24 cellular contexts compared by ENCODE assay signal in the genomic region with DNA sequence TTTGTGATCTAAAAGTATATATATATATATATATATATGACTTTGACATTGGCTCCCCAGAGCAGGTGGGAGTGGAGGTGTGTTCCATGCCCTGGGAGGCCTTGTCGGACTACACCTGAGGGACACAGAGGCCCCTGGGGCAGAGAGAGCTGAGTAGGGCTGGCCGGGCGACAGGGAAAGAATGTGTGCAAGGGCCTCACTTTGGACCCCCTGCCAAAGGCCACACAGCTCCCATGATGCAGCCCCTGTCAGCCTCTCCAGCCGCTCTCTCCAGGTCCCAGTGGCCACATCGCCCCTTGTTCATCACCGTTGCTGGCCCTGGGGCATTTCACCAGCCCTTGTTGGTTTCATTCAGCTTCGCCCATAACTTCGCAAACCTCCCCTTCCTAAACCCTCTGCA.
"Had no signal": no experiment of that assay in that cellular context is flagged by ENCODE, and none has a peak within 500 bp of the region (broad histone marks: within the 10 kb centered on the region; RNA-seq: fewer than 3 reads in every experiment).

No MANE protein-coding gene starts in this region.

- H2AFZ ChIP-seq: parathyroid adenoma had no signal

- DNase-seq: effector CD4-positive, alpha-beta T cell; foreskin fibroblast; gastrocnemius medialis; left cardiac atrium; left lung; mesenchymal stem cell; midbrain; naive thymus-derived CD4-positive, alpha-beta T cell; right lobe of liver; stimulated activated CD4-positive, alpha-beta T cell treated with anti-CD3 and anti-CD28 coated beads, Interleukin-12 subunit alpha, Interleukin-12 subunit beta, amount 100 ng/mL, for 4 hours; stimulated activated CD4-positive, alpha-beta T cell treated with anti-CD3 and anti-CD28 coated beads, Interleukin-1b, Interleukin-23, amount 100 ng/mL, for 48 hours; stimulated activated CD4-positive, alpha-beta T cell treated with anti-CD3 and anti-CD28 coated beads, Interleukin-4, amount 100 ng/mL, for 1 hour; stimulated activated CD8-positive, alpha-beta memory T cell treated with anti-CD3 and anti-CD28 coated beads, Interleukin-4, amount 100 ng/mL, for 48 hours; stimulated activated naive CD4-positive, alpha-beta T cell; stimulated activated naive CD8-positive, alpha-beta T cell treated with anti-CD3 and anti-CD28 coated beads, Interleukin-15, amount 100 ng/mL, for 72 hours; thyroid gland had no signal

- H3K4me3 ChIP-seq: dorsolateral prefrontal cortex, gastrocnemius medialis, left lung, right lobe of liver, smooth muscle cell, thyroid gland had no signal

- H3K36me3 ChIP-seq: gastrocnemius medialis, left lung, neutrophil, right lobe of liver, thyroid gland had no signal

- H3K9me3 Mint-ChIP-seq: naive thymus-derived CD4-positive, alpha-beta T cell; stimulated activated naive CD8-positive, alpha-beta T cell treated with anti-CD3 and anti-CD28 coated beads, Interleukin-15, amount 100 ng/mL, for 72 hours; type B pancreatic cell had no signal

- H3K4me2 ChIP-seq: smooth muscle cell had no signal

- H3K36me3 Mint-ChIP-seq: type B pancreatic cell had no signal

- H3K9me3 ChIP-seq: gastrocnemius medialis, left lung, neutrophil, right lobe of liver, thyroid gland had no signal

- H3K27me3 ChIP-seq: gastrocnemius medialis, right lobe of liver, thyroid gland had no signal

- H3K27ac Mint-ChIP-seq: progenitor cell of endocrine pancreas, type B pancreatic cell had no signal

- H3K4me3 Mint-ChIP-seq: stimulated activated naive CD8-positive, alpha-beta T cell treated with anti-CD3 and anti-CD28 coated beads, Interleukin-15, amount 100 ng/mL, for 72 hours; type B pancreatic cell had no signal

- H3K9ac ChIP-seq: parathyroid adenoma had no signal

- H3K4me1 ChIP-seq: gastrocnemius medialis, left lung, parathyroid adenoma, thyroid gland had no signal

- H3K4me1 Mint-ChIP-seq: stimulated activated naive CD8-positive, alpha-beta T cell treated with anti-CD3 and anti-CD28 coated beads, Interleukin-15, amount 100 ng/mL, for 72 hours had no signal

- H3K27me3 Mint-ChIP-seq: stimulated activated naive CD8-positive, alpha-beta T cell treated with anti-CD3 and anti-CD28 coated beads, Interleukin-15, amount 100 ng/mL, for 72 hours had no signal

- ATAC-seq: esophagus mucosa; gastrocnemius medialis; left cardiac atrium; left lung; naive thymus-derived CD4-positive, alpha-beta T cell; stimulated activated naive CD8-positive, alpha-beta T cell treated with anti-CD3 and anti-CD28 coated beads, Interleukin-15, amount 100 ng/mL, for 72 hours had no signal

- H3K27ac ChIP-seq: dorsolateral prefrontal cortex, epithelial cell of prostate, gastrocnemius medialis, left lung, neutrophil, parathyroid adenoma, right lobe of liver, thyroid gland had no signal
